Comparison of ENCODE assay signal across 6 cellular contexts in the genomic region with DNA sequence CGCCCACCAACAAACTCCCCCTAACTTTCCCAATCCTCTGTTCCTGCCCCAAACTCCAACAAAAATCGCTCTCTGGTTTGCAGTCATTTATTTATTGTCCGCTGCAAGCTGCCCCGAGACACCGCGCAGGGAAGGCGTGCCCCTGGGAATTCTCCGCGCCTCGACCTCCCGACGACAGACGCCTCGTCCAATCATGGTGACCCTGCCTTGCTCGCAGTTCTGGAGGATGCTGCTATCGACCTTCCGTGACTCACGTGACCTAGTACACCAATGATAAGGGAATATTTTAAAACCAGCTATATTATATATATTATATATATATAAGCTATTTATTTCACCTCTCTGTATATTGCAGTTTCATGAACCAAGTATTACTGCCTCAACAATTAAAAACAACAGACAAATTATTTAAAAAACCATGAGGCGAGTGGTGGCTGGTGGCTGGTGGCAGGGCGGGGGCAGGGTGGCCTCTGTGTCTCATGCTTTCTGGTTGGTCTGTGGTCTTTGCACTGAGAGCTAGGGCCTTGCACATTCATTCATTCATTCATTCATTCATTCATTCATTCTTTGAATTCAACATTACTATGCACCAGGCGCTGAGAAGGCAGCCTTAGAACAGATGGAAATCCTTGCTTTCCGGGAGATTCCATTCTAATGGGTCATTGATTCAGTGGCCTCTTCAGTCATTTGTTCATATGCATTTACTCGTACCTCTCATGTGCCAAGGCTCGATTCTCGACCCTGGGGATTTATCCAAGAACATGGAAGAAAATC. TPM values are rescaled to one million over a fixed set of nuclear protein-coding genes. Genes with fewer than 3 reads are reported as not detected.
"Had no signal": no experiment of that assay in that cellular context is flagged by ENCODE, and none has a peak within 500 bp of the region (broad histone marks: within the 10 kb centered on the region; RNA-seq: fewer than 3 reads in every experiment).

No MANE protein-coding gene starts in this region.

- H2AFZ ChIP-seq: GM23338 had no signal

- H3K4me2 ChIP-seq: GM23338 had no signal

- DNase-seq: H9, HCEC 1CT, KBM-7 had no signal

- H3K9me3 Mint-ChIP-seq: GM23338, H9 had no signal

- H3K4me3 Mint-ChIP-seq: GM23338, H9 had no signal

- H3K27ac ChIP-seq: HL-60 had no signal

- ATAC-seq: GM23338, HepG2 had no signal

- H3K4me3 ChIP-seq: GM23338 had no signal

- H3K27ac Mint-ChIP-seq: GM23338, H9 had no signal

RNA-seq across cellular contexts. Expression of gene FGF18, which starts 37.9 kb away (rescaled TPM):
- total RNA-seq: HepG2 had no signal
- polyA plus RNA-seq: HepG2 had no signal
